ENCODE assay signal across 8 cellular contexts in genomic region chr1:116737020-116737854, GRCh38. TPM values are rescaled to one million over a fixed set of nuclear protein-coding genes. Genes with fewer than 3 reads are reported as not detected.
DNase-seq lines count a peak whose midpoint lies in the region; ATAC-seq and TF ChIP-seq lines count a peak whose summit lies in the region.

No MANE protein-coding gene starts in this region.

- H3K27ac Mint-ChIP-seq in mesothelial cell of epicardium: no peak overlapping the region

- H3K36me3 Mint-ChIP-seq in mesothelial cell of epicardium: no peaks in the 10 kb centered on the region

- ATAC-seq in HG03135 (IDR thresholded peaks at IDR 0.05; ENCODE audit: unreplicated experiment): peak; percentile 38

- peak; percentile 56 for TF ChIP-seq CTCF in mesothelial cell of epicardium (IDR thresholded peaks at IDR 0.05; ENCODE audit: unreplicated experiment)

- H3K27me3 Mint-ChIP-seq in mesothelial cell of epicardium (ENCODE audit: low read depth): no peaks in the 10 kb centered on the region

- no peak overlapping the region for H3K4me3 Mint-ChIP-seq in mesothelial cell of epicardium

- DNase-seq in NK-92 treated with Interleukin-12 subunit alpha and Interleukin-12 subunit beta, amount 100 ng/mL, for 24 hours (lab: John Stamatoyannopoulos, UW): peak; percentile 27
- DNase-seq in NK-92 (lab: John Stamatoyannopoulos, UW; ENCODE audit: unreplicated experiment): no peak
- DNase-seq in NCI-H510A treated with DMSO at 0.1 percent for 48 hours (lab: John Stamatoyannopoulos, UW): peak; percentile 67
- peak; percentile 73 to 74 for DNase-seq in activated CD4-positive, alpha-beta T cell treated with anti-CD3 and anti-CD28 coated beads, Interleukin-2, amount 50 U/mL, for 4 hours
- DNase-seq in ecto neural progenitor cell (ENCODE audit: low spot score): peak; percentile 66
- DNase-seq in mesothelial cell of epicardium (ENCODE audit: low spot score in 2 of 2, unreplicated experiment in 2 of 2): peak in 1 of 2 experiments; percentile 62
- DNase-seq in stimulated activated CD8-positive, alpha-beta memory T cell treated with anti-CD3 and anti-CD28 coated beads, Interleukin-4, amount 100 ng/mL, for 4 hours (ENCODE audit: low read depth in 2 of 2, low spot score in 1 of 2): peak; percentile 47 to 57

- peaks cover 9% of the 10 kb centered on the region for H3K4me1 Mint-ChIP-seq in mesothelial cell of epicardium

- H3K9me3 Mint-ChIP-seq in mesothelial cell of epicardium: no peaks in the 10 kb centered on the region

RNA-seq across cellular contexts. Expression of gene CD2, which starts 17.0 kb away (rescaled TPM):
- not detected in 3 replicates for total RNA-seq in mesothelial cell of epicardium
